ENCODE assay signal across 1 cellular context in the genomic region with DNA sequence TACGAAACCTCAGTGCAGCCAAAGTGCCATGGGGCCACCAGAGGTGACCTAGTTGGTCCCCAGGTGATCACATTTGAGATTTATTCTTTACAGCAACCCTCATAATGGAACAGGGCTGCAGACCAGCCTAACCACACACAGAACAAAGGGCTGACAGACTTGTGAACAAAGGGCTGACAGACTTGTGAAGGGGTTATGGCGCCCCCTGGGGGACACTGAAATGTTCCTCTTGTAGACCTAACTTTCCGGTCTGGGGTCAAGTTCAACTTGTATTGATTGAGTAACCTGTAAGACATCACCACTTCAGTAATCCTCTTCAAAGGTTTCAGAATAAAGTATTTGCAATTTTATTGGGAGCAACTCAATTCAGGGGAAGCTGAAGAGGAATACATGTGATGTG.
TF ChIP-seq lines count a peak whose summit lies in the region.

No MANE protein-coding gene starts in this region.

TF ChIP-seq in HepG2, 621 proteins besides CTCF, POLR2A, EP300 and RAD21 (continued from another document and continues in another):
- TF ChIP-seq ZFP37 (CRISPR knock-in tag; IDR thresholded peaks at IDR 0.05; ENCODE audit: borderline replicate concordance) = no peak
- TF ChIP-seq RFX5 (IDR thresholded peaks at IDR 0.05; ENCODE audit: low read depth, low read length) = no peak
- no peak for TF ChIP-seq FOXA1 (IDR thresholded peaks at IDR 0.05)
- 0 out of 2 replicates have a peak, but pooled peaks have one; percentile 7 for TF ChIP-seq FOXA1 (CRISPR knock-in tag; IDR thresholded peaks at IDR 0.05)
- TF ChIP-seq MAFF (IDR thresholded peaks at IDR 0.05; ENCODE audit: low read depth, low read length) = no peak
- no peak for TF ChIP-seq SUZ12 (IDR thresholded peaks at IDR 0.05; ENCODE audit: low read depth, low read length)
- no peak for TF ChIP-seq ZSCAN25 (CRISPR knock-in tag; IDR thresholded peaks at IDR 0.05)
- TF ChIP-seq ZFP62 (CRISPR knock-in tag; IDR thresholded peaks at IDR 0.05) = no peak
- TF ChIP-seq ZNF775 (CRISPR knock-in tag; IDR thresholded peaks at IDR 0.05; ENCODE audit: borderline replicate concordance) = no peak
- no peak for TF ChIP-seq CBX1 (IDR thresholded peaks at IDR 0.05; ENCODE audit: low read depth)
- no peak for TF ChIP-seq HNRNPLL (IDR thresholded peaks at IDR 0.05; ENCODE audit: low read depth, low read length, poor library complexity, severe bottlenecking)
- no peak for TF ChIP-seq CCAR2 (optimal IDR thresholded peaks at IDR 0.05; ENCODE audit: low read depth, low read length)
- TF ChIP-seq ZNF160 (CRISPR knock-in tag; IDR thresholded peaks at IDR 0.05) = no peak
- 0 out of 2 replicates have a peak, but pooled peaks have one; percentile 9 for TF ChIP-seq HNF4G (IDR thresholded peaks at IDR 0.05; ENCODE audit: borderline replicate concordance, low read depth, low read length)
- no peak for TF ChIP-seq HNF4G (CRISPR knock-in tag; IDR thresholded peaks at IDR 0.05; ENCODE audit: borderline replicate concordance, low read depth)
- TF ChIP-seq, protein P1, sequence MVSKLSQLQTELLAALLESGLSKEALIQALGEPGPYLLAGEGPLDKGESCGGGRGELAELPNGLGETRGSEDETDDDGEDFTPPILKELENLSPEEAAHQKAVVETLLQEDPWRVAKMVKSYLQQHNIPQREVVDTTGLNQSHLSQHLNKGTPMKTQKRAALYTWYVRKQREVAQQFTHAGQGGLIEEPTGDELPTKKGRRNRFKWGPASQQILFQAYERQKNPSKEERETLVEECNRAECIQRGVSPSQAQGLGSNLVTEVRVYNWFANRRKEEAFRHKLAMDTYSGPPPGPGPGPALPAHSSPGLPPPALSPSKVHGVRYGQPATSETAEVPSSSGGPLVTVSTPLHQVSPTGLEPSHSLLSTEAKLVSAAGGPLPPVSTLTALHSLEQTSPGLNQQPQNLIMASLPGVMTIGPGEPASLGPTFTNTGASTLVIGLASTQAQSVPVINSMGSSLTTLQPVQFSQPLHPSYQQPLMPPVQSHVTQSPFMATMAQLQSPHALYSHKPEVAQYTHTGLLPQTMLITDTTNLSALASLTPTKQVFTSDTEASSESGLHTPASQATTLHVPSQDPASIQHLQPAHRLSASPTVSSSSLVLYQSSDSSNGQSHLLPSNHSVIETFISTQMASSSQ (IDR thresholded peaks at IDR 0.05; ENCODE audit: low read depth) = 0 out of 2 replicates have a peak, but pooled peaks have one; percentile 16
- TF ChIP-seq, protein P1 (CRISPR knock-in tag; IDR thresholded peaks at IDR 0.05; ENCODE audit: borderline replicate concordance) = peak; percentile 48; the same call in 1 of the 2 replicates
- TF ChIP-seq FOXP1 (IDR thresholded peaks at IDR 0.05) = no peak
- no peak for TF ChIP-seq FOXP1 (CRISPR knock-in tag; IDR thresholded peaks at IDR 0.05)
- no peak for TF ChIP-seq THYN1 (CRISPR knock-in tag; IDR thresholded peaks at IDR 0.05; ENCODE audit: borderline replicate concordance, low read depth)
- TF ChIP-seq, protein P2, sequence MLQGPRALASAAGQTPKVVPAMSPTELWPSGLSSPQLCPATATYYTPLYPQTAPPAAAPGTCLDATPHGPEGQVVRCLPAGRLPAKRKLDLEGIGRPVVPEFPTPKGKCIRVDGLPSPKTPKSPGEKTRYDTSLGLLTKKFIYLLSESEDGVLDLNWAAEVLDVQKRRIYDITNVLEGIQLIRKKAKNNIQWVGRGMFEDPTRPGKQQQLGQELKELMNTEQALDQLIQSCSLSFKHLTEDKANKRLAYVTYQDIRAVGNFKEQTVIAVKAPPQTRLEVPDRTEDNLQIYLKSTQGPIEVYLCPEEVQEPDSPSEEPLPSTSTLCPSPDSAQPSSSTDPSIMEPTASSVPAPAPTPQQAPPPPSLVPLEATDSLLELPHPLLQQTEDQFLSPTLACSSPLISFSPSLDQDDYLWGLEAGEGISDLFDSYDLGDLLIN (CRISPR knock-in tag; IDR thresholded peaks at IDR 0.05; ENCODE audit: borderline replicate concordance) = no peak
- TF ChIP-seq, protein P3, sequence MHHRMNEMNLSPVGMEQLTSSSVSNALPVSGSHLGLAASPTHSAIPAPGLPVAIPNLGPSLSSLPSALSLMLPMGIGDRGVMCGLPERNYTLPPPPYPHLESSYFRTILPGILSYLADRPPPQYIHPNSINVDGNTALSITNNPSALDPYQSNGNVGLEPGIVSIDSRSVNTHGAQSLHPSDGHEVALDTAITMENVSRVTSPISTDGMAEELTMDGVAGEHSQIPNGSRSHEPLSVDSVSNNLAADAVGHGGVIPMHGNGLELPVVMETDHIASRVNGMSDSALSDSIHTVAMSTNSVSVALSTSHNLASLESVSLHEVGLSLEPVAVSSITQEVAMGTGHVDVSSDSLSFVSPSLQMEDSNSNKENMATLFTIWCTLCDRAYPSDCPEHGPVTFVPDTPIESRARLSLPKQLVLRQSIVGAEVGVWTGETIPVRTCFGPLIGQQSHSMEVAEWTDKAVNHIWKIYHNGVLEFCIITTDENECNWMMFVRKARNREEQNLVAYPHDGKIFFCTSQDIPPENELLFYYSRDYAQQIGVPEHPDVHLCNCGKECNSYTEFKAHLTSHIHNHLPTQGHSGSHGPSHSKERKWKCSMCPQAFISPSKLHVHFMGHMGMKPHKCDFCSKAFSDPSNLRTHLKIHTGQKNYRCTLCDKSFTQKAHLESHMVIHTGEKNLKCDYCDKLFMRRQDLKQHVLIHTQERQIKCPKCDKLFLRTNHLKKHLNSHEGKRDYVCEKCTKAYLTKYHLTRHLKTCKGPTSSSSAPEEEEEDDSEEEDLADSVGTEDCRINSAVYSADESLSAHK (CRISPR knock-in tag; IDR thresholded peaks at IDR 0.05; ENCODE audit: borderline replicate concordance) = no peak
- TF ChIP-seq HMG20B (CRISPR knock-in tag; conservative IDR thresholded peaks at IDR 0.05) = no peak
- no peak for TF ChIP-seq SCMH1 (CRISPR knock-in tag; IDR thresholded peaks at IDR 0.05; ENCODE audit: borderline replicate concordance)
- TF ChIP-seq CBX5 (CRISPR knock-in tag; IDR thresholded peaks at IDR 0.05; ENCODE audit: borderline replicate concordance) = no peak
- TF ChIP-seq, protein P4, sequence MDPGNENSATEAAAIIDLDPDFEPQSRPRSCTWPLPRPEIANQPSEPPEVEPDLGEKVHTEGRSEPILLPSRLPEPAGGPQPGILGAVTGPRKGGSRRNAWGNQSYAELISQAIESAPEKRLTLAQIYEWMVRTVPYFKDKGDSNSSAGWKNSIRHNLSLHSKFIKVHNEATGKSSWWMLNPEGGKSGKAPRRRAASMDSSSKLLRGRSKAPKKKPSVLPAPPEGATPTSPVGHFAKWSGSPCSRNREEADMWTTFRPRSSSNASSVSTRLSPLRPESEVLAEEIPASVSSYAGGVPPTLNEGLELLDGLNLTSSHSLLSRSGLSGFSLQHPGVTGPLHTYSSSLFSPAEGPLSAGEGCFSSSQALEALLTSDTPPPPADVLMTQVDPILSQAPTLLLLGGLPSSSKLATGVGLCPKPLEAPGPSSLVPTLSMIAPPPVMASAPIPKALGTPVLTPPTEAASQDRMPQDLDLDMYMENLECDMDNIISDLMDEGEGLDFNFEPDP (CRISPR knock-in tag; conservative IDR thresholded peaks at IDR 0.05) = no peak
- TF ChIP-seq ZFX (CRISPR knock-in tag; IDR thresholded peaks at IDR 0.05; ENCODE audit: low read depth) = no peak
- TF ChIP-seq ZNF235 (CRISPR knock-in tag; IDR thresholded peaks at IDR 0.05; ENCODE audit: borderline replicate concordance) = no peak
- TF ChIP-seq, protein P5, sequence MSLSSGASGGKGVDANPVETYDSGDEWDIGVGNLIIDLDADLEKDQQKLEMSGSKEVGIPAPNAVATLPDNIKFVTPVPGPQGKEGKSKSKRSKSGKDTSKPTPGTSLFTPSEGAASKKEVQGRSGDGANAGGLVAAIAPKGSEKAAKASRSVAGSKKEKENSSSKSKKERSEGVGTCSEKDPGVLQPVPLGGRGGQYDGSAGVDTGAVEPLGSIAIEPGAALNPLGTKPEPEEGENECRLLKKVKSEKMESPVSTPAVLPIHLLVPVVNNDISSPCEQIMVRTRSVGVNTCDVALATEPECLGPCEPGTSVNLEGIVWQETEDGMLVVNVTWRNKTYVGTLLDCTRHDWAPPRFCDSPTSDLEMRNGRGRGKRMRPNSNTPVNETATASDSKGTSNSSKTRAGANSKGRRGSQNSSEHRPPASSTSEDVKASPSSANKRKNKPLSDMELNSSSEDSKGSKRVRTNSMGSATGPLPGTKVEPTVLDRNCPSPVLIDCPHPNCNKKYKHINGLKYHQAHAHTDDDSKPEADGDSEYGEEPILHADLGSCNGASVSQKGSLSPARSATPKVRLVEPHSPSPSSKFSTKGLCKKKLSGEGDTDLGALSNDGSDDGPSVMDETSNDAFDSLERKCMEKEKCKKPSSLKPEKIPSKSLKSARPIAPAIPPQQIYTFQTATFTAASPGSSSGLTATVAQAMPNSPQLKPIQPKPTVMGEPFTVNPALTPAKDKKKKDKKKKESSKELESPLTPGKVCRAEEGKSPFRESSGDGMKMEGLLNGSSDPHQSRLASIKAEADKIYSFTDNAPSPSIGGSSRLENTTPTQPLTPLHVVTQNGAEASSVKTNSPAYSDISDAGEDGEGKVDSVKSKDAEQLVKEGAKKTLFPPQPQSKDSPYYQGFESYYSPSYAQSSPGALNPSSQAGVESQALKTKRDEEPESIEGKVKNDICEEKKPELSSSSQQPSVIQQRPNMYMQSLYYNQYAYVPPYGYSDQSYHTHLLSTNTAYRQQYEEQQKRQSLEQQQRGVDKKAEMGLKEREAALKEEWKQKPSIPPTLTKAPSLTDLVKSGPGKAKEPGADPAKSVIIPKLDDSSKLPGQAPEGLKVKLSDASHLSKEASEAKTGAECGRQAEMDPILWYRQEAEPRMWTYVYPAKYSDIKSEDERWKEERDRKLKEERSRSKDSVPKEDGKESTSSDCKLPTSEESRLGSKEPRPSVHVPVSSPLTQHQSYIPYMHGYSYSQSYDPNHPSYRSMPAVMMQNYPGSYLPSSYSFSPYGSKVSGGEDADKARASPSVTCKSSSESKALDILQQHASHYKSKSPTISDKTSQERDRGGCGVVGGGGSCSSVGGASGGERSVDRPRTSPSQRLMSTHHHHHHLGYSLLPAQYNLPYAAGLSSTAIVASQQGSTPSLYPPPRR (CRISPR knock-in tag; IDR thresholded peaks at IDR 0.05; ENCODE audit: borderline replicate concordance) = peak; percentile 40; the same call in 1 of the 2 replicates
- no peak for TF ChIP-seq ISX (CRISPR knock-in tag; conservative IDR thresholded peaks at IDR 0.05)
- no peak for TF ChIP-seq ZNF550 (CRISPR knock-in tag; IDR thresholded peaks at IDR 0.05; ENCODE audit: borderline replicate concordance)
- no peak for TF ChIP-seq EHMT2 (IDR thresholded peaks at IDR 0.05; ENCODE audit: borderline replicate concordance, low read depth, low read length)
- TF ChIP-seq, protein P6, sequence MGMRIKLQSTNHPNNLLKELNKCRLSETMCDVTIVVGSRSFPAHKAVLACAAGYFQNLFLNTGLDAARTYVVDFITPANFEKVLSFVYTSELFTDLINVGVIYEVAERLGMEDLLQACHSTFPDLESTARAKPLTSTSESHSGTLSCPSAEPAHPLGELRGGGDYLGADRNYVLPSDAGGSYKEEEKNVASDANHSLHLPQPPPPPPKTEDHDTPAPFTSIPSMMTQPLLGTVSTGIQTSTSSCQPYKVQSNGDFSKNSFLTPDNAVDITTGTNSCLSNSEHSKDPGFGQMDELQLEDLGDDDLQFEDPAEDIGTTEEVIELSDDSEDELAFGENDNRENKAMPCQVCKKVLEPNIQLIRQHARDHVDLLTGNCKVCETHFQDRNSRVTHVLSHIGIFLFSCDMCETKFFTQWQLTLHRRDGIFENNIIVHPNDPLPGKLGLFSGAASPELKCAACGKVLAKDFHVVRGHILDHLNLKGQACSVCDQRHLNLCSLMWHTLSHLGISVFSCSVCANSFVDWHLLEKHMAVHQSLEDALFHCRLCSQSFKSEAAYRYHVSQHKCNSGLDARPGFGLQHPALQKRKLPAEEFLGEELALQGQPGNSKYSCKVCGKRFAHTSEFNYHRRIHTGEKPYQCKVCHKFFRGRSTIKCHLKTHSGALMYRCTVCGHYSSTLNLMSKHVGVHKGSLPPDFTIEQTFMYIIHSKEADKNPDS (CRISPR knock-in tag; IDR thresholded peaks at IDR 0.05) = no peak
- no peak for TF ChIP-seq ZNF839 (CRISPR knock-in tag; IDR thresholded peaks at IDR 0.05; ENCODE audit: borderline replicate concordance)
- peak; percentile 6; the same call in 1 of the 2 replicates for TF ChIP-seq CEBPB (IDR thresholded peaks at IDR 0.05; ENCODE audit: borderline replicate concordance, low read depth, low read length)
- TF ChIP-seq GZF1 (CRISPR knock-in tag; IDR thresholded peaks at IDR 0.05) = no peak
- peak; percentile 26; the same call in 1 of the 2 replicates for TF ChIP-seq HNF4A (CRISPR knock-in tag; IDR thresholded peaks at IDR 0.05)
- TF ChIP-seq ZNF34 (CRISPR knock-in tag; IDR thresholded peaks at IDR 0.05; ENCODE audit: borderline replicate concordance) = 0 out of 2 replicates have a peak, but pooled peaks have one; percentile 54
- no peak for TF ChIP-seq MTA3 (CRISPR knock-in tag; IDR thresholded peaks at IDR 0.05)
- TF ChIP-seq, protein P7, sequence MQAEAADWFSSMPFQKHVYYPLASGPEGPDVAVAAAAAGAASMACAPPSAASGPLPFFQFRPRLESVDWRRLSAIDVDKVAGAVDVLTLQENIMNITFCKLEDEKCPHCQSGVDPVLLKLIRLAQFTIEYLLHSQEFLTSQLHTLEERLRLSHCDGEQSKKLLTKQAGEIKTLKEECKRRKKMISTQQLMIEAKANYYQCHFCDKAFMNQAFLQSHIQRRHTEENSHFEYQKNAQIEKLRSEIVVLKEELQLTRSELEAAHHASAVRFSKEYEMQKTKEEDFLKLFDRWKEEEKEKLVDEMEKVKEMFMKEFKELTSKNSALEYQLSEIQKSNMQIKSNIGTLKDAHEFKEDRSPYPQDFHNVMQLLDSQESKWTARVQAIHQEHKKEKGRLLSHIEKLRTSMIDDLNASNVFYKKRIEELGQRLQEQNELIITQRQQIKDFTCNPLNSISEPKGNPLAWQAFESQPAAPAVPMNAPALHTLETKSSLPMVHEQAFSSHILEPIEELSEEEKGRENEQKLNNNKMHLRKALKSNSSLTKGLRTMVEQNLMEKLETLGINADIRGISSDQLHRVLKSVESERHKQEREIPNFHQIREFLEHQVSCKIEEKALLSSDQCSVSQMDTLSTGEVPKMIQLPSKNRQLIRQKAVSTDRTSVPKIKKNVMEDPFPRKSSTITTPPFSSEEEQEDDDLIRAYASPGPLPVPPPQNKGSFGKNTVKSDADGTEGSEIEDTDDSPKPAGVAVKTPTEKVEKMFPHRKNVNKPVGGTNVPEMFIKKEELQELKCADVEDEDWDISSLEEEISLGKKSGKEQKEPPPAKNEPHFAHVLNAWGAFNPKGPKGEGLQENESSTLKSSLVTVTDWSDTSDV (CRISPR knock-in tag; IDR thresholded peaks at IDR 0.05) = no peak
- TF ChIP-seq ERF (CRISPR knock-in tag; IDR thresholded peaks at IDR 0.05) = no peak
- no peak for TF ChIP-seq ZNF761 (CRISPR knock-in tag; conservative IDR thresholded peaks at IDR 0.05)
- TF ChIP-seq ZNF143 (CRISPR knock-in tag; IDR thresholded peaks at IDR 0.05) = no peak
